Comparison of ENCODE assay signal across 8 cellular contexts in the genomic region with DNA sequence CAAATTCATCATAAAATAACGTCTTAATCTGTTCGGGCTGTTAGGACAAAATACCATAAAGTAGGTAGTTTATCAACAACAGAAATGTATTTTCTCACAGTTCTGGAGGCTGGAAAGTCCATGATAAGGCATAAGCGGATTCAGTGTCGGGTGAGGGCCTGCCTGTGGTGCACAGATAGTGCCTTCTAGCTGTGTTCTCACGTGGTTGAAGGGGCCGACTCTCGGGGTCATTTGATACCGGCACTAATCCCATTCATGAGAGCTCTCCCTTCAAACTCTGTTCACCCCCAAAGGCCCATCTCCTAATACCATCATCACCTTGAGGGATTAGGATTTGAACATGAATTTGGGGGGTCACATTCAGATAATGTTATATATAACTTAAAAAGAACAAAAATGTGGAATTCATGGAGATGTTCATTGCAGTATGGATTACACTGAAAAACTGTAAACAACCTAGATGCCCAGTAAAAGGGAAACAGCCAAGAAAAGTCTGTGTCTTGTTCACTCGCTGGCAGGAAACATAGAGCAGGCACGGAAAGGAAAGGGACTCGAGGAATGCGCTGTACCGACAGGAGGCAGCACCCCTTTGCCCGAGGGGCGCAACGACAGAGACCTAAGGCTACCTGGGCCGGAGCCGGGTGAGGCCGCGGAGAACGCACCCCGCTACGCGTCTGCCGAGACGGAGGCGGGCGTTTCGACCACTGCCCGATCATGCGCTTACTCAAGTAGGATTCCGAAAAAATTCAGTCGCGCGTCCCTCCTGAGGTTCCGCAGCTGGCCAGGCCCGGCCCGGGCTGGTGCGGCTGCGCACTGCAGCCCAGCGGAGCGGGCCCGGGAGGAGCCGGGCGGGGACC. TPM values are rescaled to one million over a fixed set of nuclear protein-coding genes. Genes with fewer than 3 reads are reported as not detected.
DNase-seq lines count a peak whose midpoint lies in the region; ATAC-seq and TF ChIP-seq lines count a peak whose summit lies in the region.

No MANE protein-coding gene starts in this region.

- H3K4me1 ChIP-seq in neural progenitor cell, result peaks cover 16% of the 10 kb centered on the region
- H3K4me1 ChIP-seq in stomach smooth muscle (ENCODE audit: control insufficient read depth, insufficient read depth, low read length), result peaks cover 20% of the 10 kb centered on the region

- H3K36me3 Mint-ChIP-seq in IgD-negative memory B cell (peaks cover 2% of the 10 kb centered on the region), neural progenitor cell (peaks cover 11% of the 10 kb centered on the region)

- peak; percentile 67 for ATAC-seq in GM21576 (IDR thresholded peaks at IDR 0.05; ENCODE audit: unreplicated experiment)

- H3K9me3 ChIP-seq in neural progenitor cell (ENCODE audit: low read depth) (no peaks in the 10 kb centered on the region), stomach smooth muscle (ENCODE audit: control insufficient read depth in 2 of 2, low read length in 2 of 2) (no peaks in the 10 kb centered on the region)

- no peaks in the 10 kb centered on the region for H3K79me2 ChIP-seq in neural progenitor cell (ENCODE audit: low read depth)

- H3K27me3 Mint-ChIP-seq in IgD-negative memory B cell (no peaks in the 10 kb centered on the region), neural progenitor cell (ENCODE audit: insufficient read depth, low read depth) (peaks cover 2% of the 10 kb centered on the region)

- no peaks in the 10 kb centered on the region for H3K9me3 Mint-ChIP-seq in IgD-negative memory B cell
- no peaks in the 10 kb centered on the region for H3K9me3 Mint-ChIP-seq in neural progenitor cell

- no peak overlapping the region for H3K27ac ChIP-seq in neural progenitor cell
- H3K27ac ChIP-seq in stomach smooth muscle (ENCODE audit: low read length), result peak overlapping the region; percentile 92

- H3F3A ChIP-seq in neural progenitor cell (ENCODE audit: low read depth), result peaks cover 25% of the 10 kb centered on the region

- peak overlapping the region; percentile 73 for H3K4me3 ChIP-seq in fibroblast of villous mesenchyme (ENCODE audit: low read depth, low read length)
- H3K4me3 ChIP-seq in neural progenitor cell, result peak overlapping the region; percentile 86
- peak overlapping the region; percentile 84 to 94 for H3K4me3 ChIP-seq in stomach smooth muscle (ENCODE audit: low read length in 2 of 2)

- H4K20me1 ChIP-seq in neural progenitor cell (ENCODE audit: low read depth), result peaks cover 4% of the 10 kb centered on the region

- H2AFZ ChIP-seq in neural progenitor cell (replicated peaks), result peak overlapping the region; percentile 48

- H3K4me2 ChIP-seq in neural progenitor cell, result peak overlapping the region; percentile 79

- TF ChIP-seq CTCF in fibroblast of villous mesenchyme (IDR thresholded peaks at IDR 0.05; ENCODE audit: insufficient read depth, low read depth, low read length), result peak; percentile 73
- TF ChIP-seq CTCF in neural progenitor cell (IDR thresholded peaks at IDR 0.05), result peak; percentile 65

- H3K9ac ChIP-seq in neural progenitor cell (no peak overlapping the region), stomach smooth muscle (ENCODE audit: low read length in 2 of 2) (peak overlapping the region; percentile 89 to 91)

- H3K27me3 ChIP-seq in neural progenitor cell, result peaks cover 33% of the 10 kb centered on the region
- no peaks in the 10 kb centered on the region for H3K27me3 ChIP-seq in stomach smooth muscle (ENCODE audit: control insufficient read depth in 1 of 2, insufficient read depth in 2 of 2, low read length in 2 of 2)

- H3K36me3 ChIP-seq in neural progenitor cell (no peaks in the 10 kb centered on the region), stomach smooth muscle (ENCODE audit: control insufficient read depth in 2 of 2, insufficient read depth in 2 of 2, low read length in 2 of 2) (peaks cover 19 to 22% of the 10 kb centered on the region in 2 donors)

- H3K4me3 Mint-ChIP-seq in IgD-negative memory B cell (peak overlapping the region; percentile 87 to 95 (median 90)), neural progenitor cell (peak overlapping the region; percentile 91)

- H3K4me1 Mint-ChIP-seq in IgD-negative memory B cell, result peaks cover 25 to 28% (median 25%) of the 10 kb centered on the region in 3 donors
- H3K4me1 Mint-ChIP-seq in neural progenitor cell, result peaks cover 12% of the 10 kb centered on the region

- H3K27ac Mint-ChIP-seq in IgD-negative memory B cell, result peak overlapping the region; percentile 60 to 88 (median 78)
- peak overlapping the region; percentile 11 for H3K27ac Mint-ChIP-seq in neural progenitor cell

- DNase-seq in EL (peak; percentile 82), RKO (ENCODE audit: low spot score) (peak; percentile 83), fibroblast of villous mesenchyme (ENCODE audit: low read depth) (peak; percentile 85), neural progenitor cell (ENCODE audit: low spot score) (peak; percentile 91)
- DNase-seq in activated effector memory CD4-positive, alpha-beta T cell treated with anti-CD3 and anti-CD28 coated beads, Interleukin-2, amount 50 U/mL, for 16 hours, result peak; percentile 90

RNA-seq across cellular contexts. Expression of a gene that starts 1.1 kb away (rescaled TPM):
- 9.1 TPM for polyA plus RNA-seq in IgD-negative memory B cell
- 11.9 and 15.1 TPM in 2 replicates for total RNA-seq in fibroblast of villous mesenchyme
- total RNA-seq in neural progenitor cell (ENCODE audit: low replicate concordance), result 7.0 and 15.3 TPM in 2 replicates

RNA-seq across cellular contexts. Expression of a gene that starts 17.7 kb away (rescaled TPM):
- polyA plus RNA-seq in IgD-negative memory B cell, result 7.7 TPM
- total RNA-seq in fibroblast of villous mesenchyme (17.3 and 26.1 TPM in 2 replicates), neural progenitor cell (ENCODE audit: low replicate concordance) (11.7 and 14.1 TPM in 2 replicates)

RNA-seq across cellular contexts. Expression of a gene that starts 30.3 kb away (rescaled TPM):
- 29.4 TPM for polyA plus RNA-seq in IgD-negative memory B cell
- total RNA-seq in fibroblast of villous mesenchyme (9.5 and 10.3 TPM in 2 replicates), neural progenitor cell (ENCODE audit: low replicate concordance) (20.4 and 21.8 TPM in 2 replicates)

RNA-seq across cellular contexts. Expression of a gene that starts 33.1 kb away (rescaled TPM):
- 65.3 TPM for polyA plus RNA-seq in IgD-negative memory B cell
- total RNA-seq in fibroblast of villous mesenchyme (65.1 and 69.1 TPM in 2 replicates), neural progenitor cell (ENCODE audit: low replicate concordance) (47.7 and 99.5 TPM in 2 replicates)

RNA-seq across cellular contexts. Expression of a gene that starts 33.6 kb away (rescaled TPM):
- polyA plus RNA-seq in IgD-negative memory B cell, result 9.7 TPM
- total RNA-seq in fibroblast of villous mesenchyme (38.4 and 45.1 TPM in 2 replicates), neural progenitor cell (ENCODE audit: low replicate concordance) (8.3 and 18.8 TPM in 2 replicates)
